23 cellular contexts compared by ENCODE assay signal in the genomic region with DNA sequence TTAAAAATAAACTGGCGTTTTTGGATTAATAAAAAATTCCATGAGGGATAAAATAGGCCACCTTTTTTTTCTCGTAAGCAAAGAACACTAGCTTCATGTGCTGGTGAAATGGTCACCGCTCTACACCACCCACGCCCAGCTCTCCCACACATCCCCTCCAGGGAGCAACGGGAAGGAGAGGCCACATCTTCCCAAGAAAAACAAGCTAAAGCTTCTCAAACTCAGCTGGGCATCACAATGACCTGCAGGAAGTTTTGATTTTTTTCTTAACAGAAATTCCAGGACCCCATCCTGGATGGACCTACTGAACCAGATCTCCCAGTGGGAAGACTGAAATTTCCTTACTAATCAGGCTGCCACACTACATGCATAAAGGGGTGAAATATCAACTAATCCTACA. TPM values are rescaled to one million over a fixed set of nuclear protein-coding genes. Genes with fewer than 3 reads are reported as not detected.
DNase-seq lines count a peak whose midpoint lies in the region; ATAC-seq, FAIRE-seq and TF ChIP-seq lines count a peak whose summit lies in the region.
"Had no signal": no experiment of that assay in that cellular context is flagged by ENCODE, and none has a peak within 500 bp of the region (broad histone marks: within the 10 kb centered on the region; RNA-seq: fewer than 3 reads in every experiment).

No MANE protein-coding gene starts in this region.

- no TSS peak for BruUV-seq in endothelial cell of umbilical vein (replicated peaks; lab: Mats Ljungman, UMichigan)

- no peaks in the 10 kb centered on the region for H3K27me3 ChIP-seq in heart left ventricle
- no peaks in the 10 kb centered on the region for H3K27me3 ChIP-seq in endothelial cell of umbilical vein (ENCODE audit: control insufficient read depth in 2 of 2, insufficient read depth in 2 of 2, low read length in 2 of 2)
- H3K27me3 ChIP-seq: cardiac muscle cell, right lobe of liver had no signal

- H3K4me3 ChIP-seq in heart left ventricle (no peak overlapping the region), endothelial cell of umbilical vein (replicated peaks in 1 of 3; ENCODE audit: insufficient read depth in 1 of 3, low read depth in 1 of 3, low read length in 3 of 3) (no peak overlapping the region), kidney (ENCODE audit: low read length in 2 of 2) (no peak overlapping the region)
- H3K4me3 ChIP-seq: cardiac muscle cell, lung, PC-9, right lobe of liver had no signal

- peaks cover 97% of the 10 kb centered on the region for H3K79me2 ChIP-seq in endothelial cell of umbilical vein (ENCODE audit: control insufficient read depth, insufficient read depth, low read length)

- dilution Hi-C loops in endothelial cell of umbilical vein (cut with MboI; ENCODE audit: extremely low pct_ligation_motif_present, low sequenced_read_pairs) = no loop called here

- H3K27ac ChIP-seq in heart left ventricle = no peak overlapping the region
- H3K27ac ChIP-seq in endothelial cell of umbilical vein (ENCODE audit: insufficient read depth, low read depth, low read length) = no peak overlapping the region
- no peak overlapping the region for H3K27ac ChIP-seq in kidney (ENCODE audit: low read depth in 2 of 2, low read length in 2 of 2)
- H3K27ac ChIP-seq: cardiac muscle cell, epithelial cell of prostate, PC-9, right lobe of liver had no signal

- H3K4me2 ChIP-seq in endothelial cell of umbilical vein (ENCODE audit: insufficient read depth, low read length) = no peak overlapping the region
- H3K4me2 ChIP-seq: PC-9 had no signal

- CTCF ChIA-PET in endothelial cell of umbilical vein (lab: Charles Lee) = interaction anchor here (1.4 to 1.9 kb wide), 4 partner anchors 11 to 407 kb away, joined by 4 to 7 read pairs (median 4); no protein-coding TSS in a partner anchor

- 41 to 59% (median 49%) methylated on average over 5 of the region's 5 CpGs for WGBS in heart left ventricle, 4 donors

- FAIRE-seq in endothelial cell of umbilical vein (lab: Jason Lieb, UNC) (peak; percentile 31), kidney (lab: Jason Lieb, UNC) (no peak)
- FAIRE-seq: frontal cortex, GM12892 had no signal

- H3K4me1 ChIP-seq in heart left ventricle (peaks cover 0 to 23% (median 0%) of the 10 kb centered on the region in 12 donors), endothelial cell of umbilical vein (ENCODE audit: control insufficient read depth, extremely low read depth, insufficient read depth, low read length) (peaks cover 43% of the 10 kb centered on the region), kidney (ENCODE audit: control insufficient read depth in 1 of 2, insufficient read depth in 1 of 2, low read depth in 1 of 2, low read length in 2 of 2) (peaks cover 0 to 2% of the 10 kb centered on the region in 2 donors)
- H3K4me1 ChIP-seq: BE2C, right lobe of liver had no signal

- no peaks in the 10 kb centered on the region for H3K36me3 ChIP-seq in heart left ventricle
- no peaks in the 10 kb centered on the region for H3K36me3 ChIP-seq in endothelial cell of umbilical vein (ENCODE audit: control insufficient read depth in 2 of 2, extremely low read depth in 1 of 2, insufficient read depth in 2 of 2, low read length in 2 of 2)
- H3K36me3 ChIP-seq in kidney (ENCODE audit: control insufficient read depth in 1 of 2, insufficient read depth in 2 of 2, low read length in 2 of 2) = no peaks in the 10 kb centered on the region
- H3K36me3 ChIP-seq: BE2C, cardiac muscle cell, right lobe of liver had no signal

- no peak for TF ChIP-seq CTCF in heart left ventricle (IDR thresholded peaks at IDR 0.05)
- no peak for TF ChIP-seq CTCF in endothelial cell of umbilical vein (IDR thresholded peaks at IDR 0.05; ENCODE audit: extremely low read depth in 1 of 2, insufficient read depth in 1 of 2, low read depth in 1 of 2, low read length in 2 of 2)
- no peak for TF ChIP-seq CTCF in kidney (IDR thresholded peaks at IDR 0.05; ENCODE audit: borderline replicate concordance, extremely low read depth, insufficient read depth)

- H2AFZ ChIP-seq in endothelial cell of umbilical vein (ENCODE audit: low read depth, low read length) = no peak overlapping the region
- H2AFZ ChIP-seq: PC-9 had no signal

- intact Hi-C loops in heart left ventricle (cut with DNase I) = no loop called here
- intact Hi-C loops in cardiac septum (cut with DNase I) = no loop called here
- intact Hi-C loops in endothelial cell of umbilical vein (cut with micrococcal nuclease) = no loop called here
- intact Hi-C loops in kidney (cut with DNase I) = no loop called here

- POLR2A ChIA-PET in endothelial cell of umbilical vein (lab: Charles Lee) = no interaction called here

- no peaks in the 10 kb centered on the region for H3K9me1 ChIP-seq in endothelial cell of umbilical vein (replicated peaks; ENCODE audit: control insufficient read depth, extremely low read depth, insufficient read depth, low read length)

- H3K9me3 ChIP-seq in heart left ventricle (no peaks in the 10 kb centered on the region), endothelial cell of umbilical vein (replicated peaks; ENCODE audit: control insufficient read depth, insufficient read depth, low read length) (no peaks in the 10 kb centered on the region), kidney (ENCODE audit: control insufficient read depth in 1 of 2, low read length in 2 of 2) (peaks cover 0 to 3% of the 10 kb centered on the region in 2 donors)
- H3K9me3 ChIP-seq: BE2C, right lobe of liver had no signal

- DNase-seq in heart left ventricle (peak in 3 of 5 donors; percentile 24 to 41 (median 27)), cardiac septum (ENCODE audit: low spot score) (no peak), endothelial cell of umbilical vein (ENCODE audit: low read depth, low spot score) (peak; percentile 52), occipital lobe (lab: John Stamatoyannopoulos, UW) (peak; percentile 27), COR-L47 (lab: John Stamatoyannopoulos, UW) (no peak), HCEC 1CT (no peak), kidney (no peak)
- DNase-seq: 8988T; activated CD4-positive, alpha-beta T cell treated with anti-CD3 and anti-CD28 coated beads for 1 hour; activated CD8-positive, alpha-beta T cell treated with anti-CD3 and anti-CD28 coated beads, Interleukin-2, amount 10 ng/mL, durations not matched to agents 7 days and 5 days; activated gamma-delta T cell treated with Interleukin-2 at 50 U/mL for 16 hours; BE2C; DMS79 treated with DMSO at 0.1 percent for 48 hours; hypothalamus; nucleus accumbens; PC-9; right lobe of liver had no signal

- ATAC-seq in heart left ventricle (peak in 3 of 4 donors; percentile 27 to 72 (median 69)), HG03460 (IDR thresholded peaks at IDR 0.05; ENCODE audit: unreplicated experiment) (no peak)
- ATAC-seq: activated CD8-positive, alpha-beta T cell treated with anti-CD3 and anti-CD28 coated beads, Interleukin-2, amount 10 ng/mL, durations not matched to agents 7 days and 5 days; right lobe of liver had no signal

- TF ChIP-seq POLR2A in heart left ventricle (IDR thresholded peaks at IDR 0.05) (no peak), endothelial cell of umbilical vein (IDR thresholded peaks at IDR 0.05; ENCODE audit: low read depth, low read length) (no peak)

- H3K9ac ChIP-seq in endothelial cell of umbilical vein (replicated peaks; ENCODE audit: extremely low read depth, insufficient read depth, low read length) (no peak overlapping the region), kidney (ENCODE audit: low read length in 2 of 2) (no peak overlapping the region)

- no peaks in the 10 kb centered on the region for H4K20me1 ChIP-seq in endothelial cell of umbilical vein (replicated peaks; ENCODE audit: control insufficient read depth, extremely low read depth, insufficient read depth, low read length)

TF ChIP-seq in endothelial cell of umbilical vein, 7 proteins besides CTCF, POLR2A, EP300 and RAD21:
- no peak for TF ChIP-seq MYC (IDR thresholded peaks at IDR 0.05; ENCODE audit: low read depth, low read length)
- TF ChIP-seq, protein P1, sequence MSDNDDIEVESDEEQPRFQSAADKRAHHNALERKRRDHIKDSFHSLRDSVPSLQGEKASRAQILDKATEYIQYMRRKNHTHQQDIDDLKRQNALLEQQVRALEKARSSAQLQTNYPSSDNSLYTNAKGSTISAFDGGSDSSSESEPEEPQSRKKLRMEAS (IDR thresholded peaks at IDR 0.05; ENCODE audit: insufficient read depth, insufficient read length) = no peak
- TF ChIP-seq GATA2 (IDR thresholded peaks at IDR 0.05; ENCODE audit: insufficient read depth, insufficient read length, low read depth, low read length) = no peak
- no peak for TF ChIP-seq EZH2 (IDR thresholded peaks at IDR 0.05; ENCODE audit: borderline replicate concordance, low read depth, low read length, severe bottlenecking)
- TF ChIP-seq JUN (IDR thresholded peaks at IDR 0.05; ENCODE audit: borderline replicate concordance, insufficient read depth, insufficient read length, low read depth) = no peak
- TF ChIP-seq FOS (IDR thresholded peaks at IDR 0.05; ENCODE audit: borderline replicate concordance, insufficient read depth, low read length) = no peak
- no peak for TF ChIP-seq POLR2AphosphoS5 (IDR thresholded peaks at IDR 0.05; ENCODE audit: insufficient read depth, low read depth, low read length)

RNA-seq across cellular contexts. Expression of a gene that starts 9.8 kb away (rescaled TPM):
- total RNA-seq in heart left ventricle (10 to 100 TPM in 1 of 9 donors, 1 to 10 TPM in 8; 1.6 to 10.2 (median 5.6) TPM), cardiac septum (8.6 TPM), endothelial cell of umbilical vein (37.6 and 45.1 TPM in 2 replicates), occipital lobe (90.5 TPM), kidney (6.8 TPM)
- polyA plus RNA-seq in heart left ventricle (1 to 10 TPM; 1.0 to 6.1 TPM), endothelial cell of umbilical vein (46.4 and 50.2 TPM in 2 replicates), kidney (ENCODE audit: insufficient read depth, low read depth, low replicate concordance) (13.8 TPM)
- polyA plus RNA-seq in endothelial cell of umbilical vein (2011; cell fraction: cytosol; rRNA removed) = 42.9 and 44.5 TPM in 2 replicates
- 47.0 and 49.7 TPM in 2 replicates for polyA plus RNA-seq in endothelial cell of umbilical vein (2011; cell fraction: nucleus; rRNA removed)
- 35.5 and 51.3 TPM in 2 replicates for polyA plus RNA-seq in endothelial cell of umbilical vein (2012)
- polyA minus RNA-seq in endothelial cell of umbilical vein = 63.5 and 64.3 TPM in 2 replicates
- not detected for polyA minus RNA-seq in endothelial cell of umbilical vein (2011; cell fraction: cytosol; rRNA and poly(A)+ RNA removed)
- polyA minus RNA-seq in endothelial cell of umbilical vein (2011; cell fraction: nucleus; rRNA and poly(A)+ RNA removed) = 41.3 and 46.2 TPM in 2 replicates

Comparison
In these comparisons a context has a peak if more than half of its experiments do, and no peak if none do; other contexts are left out.
1. DNase-seq: peak in heart left ventricle (3 of 5), endothelial cell of umbilical vein (single experiment) and occipital lobe (single experiment); none in cardiac septum (single experiment), COR-L47 (single experiment), HCEC 1CT (single experiment) and kidney (single experiment).